ENCODE assay signal across 18 cellular contexts in genomic region chr4:845233-845835, GRCh38. TPM values are rescaled to one million over a fixed set of nuclear protein-coding genes. Genes with fewer than 3 reads are reported as not detected.
DNase-seq lines count a peak whose midpoint lies in the region; ATAC-seq, FAIRE-seq and TF ChIP-seq lines count a peak whose summit lies in the region.
"Had no signal": no experiment of that assay in that cellular context is flagged by ENCODE, and none has a peak within 500 bp of the region (broad histone marks: within the 10 kb centered on the region; RNA-seq: fewer than 3 reads in every experiment).

No MANE protein-coding gene starts in this region.

- H3K9me3 ChIP-seq in pancreas (no peaks in the 10 kb centered on the region), Karpas-422 (ENCODE audit: low read length) (no peaks in the 10 kb centered on the region)

- H3K36me3 ChIP-seq in pancreas, result peaks cover 3 to 16% (median 7%) of the 10 kb centered on the region in 3 donors
- H3K36me3 ChIP-seq in Karpas-422 (ENCODE audit: insufficient read depth, low read length), result peaks cover 31% of the 10 kb centered on the region

- H3K4me1 ChIP-seq in pancreas (no peaks in the 10 kb centered on the region), Karpas-422 (ENCODE audit: low read length) (no peaks in the 10 kb centered on the region)

- H3K9me2 ChIP-seq in Karpas-422 (replicated peaks; ENCODE audit: insufficient read depth, low read length), result no peaks in the 10 kb centered on the region

- H3K27ac ChIP-seq in pancreas (no peak overlapping the region), Karpas-422 (ENCODE audit: low read length) (no peak overlapping the region)

- TF ChIP-seq CTCF in fibroblast of pulmonary artery (IDR thresholded peaks at IDR 0.05; ENCODE audit: low read length, missing control alignments) (no peak), pancreas (IDR thresholded peaks at IDR 0.05) (no peak)

- no peak for FAIRE-seq in pancreas (lab: Jason Lieb, UNC)
- FAIRE-seq: bronchial epithelial cell had no signal

- H3K4me3 ChIP-seq in fibroblast of pulmonary artery (replicated peaks; ENCODE audit: low read depth, low read length) (no peak overlapping the region), pancreas (no peak overlapping the region), Karpas-422 (ENCODE audit: low read length) (no peak overlapping the region)

- no peak overlapping the region for H3K9ac ChIP-seq in Karpas-422 (ENCODE audit: low read length)

- H3K4me2 ChIP-seq in Karpas-422 (ENCODE audit: low read depth, low read length, poor library complexity, severe bottlenecking), result no peak overlapping the region

- no peaks in the 10 kb centered on the region for H4K20me1 ChIP-seq in Karpas-422 (ENCODE audit: insufficient read depth, low read depth, low read length)

- intact Hi-C loops in pancreas (cut with DNase I), result no loop called here

- DNase-seq in EH (ENCODE audit: low read depth) (peak; percentile 75), LHCN-M2 (ENCODE audit: low read depth) (peak; percentile 7), fibroblast of pulmonary artery (ENCODE audit: low read depth) (peak; percentile 33), pancreas (peak in 3 of 6 donors; percentile 14 to 55 (median 30)), Karpas-422 (no peak)
- no peak for DNase-seq in stimulated activated CD4-positive, alpha-beta T cell treated with anti-CD3 and anti-CD28 coated beads, Interleukin-1b, Interleukin-23, amount 100 ng/mL, for 48 hours
- DNase-seq in stimulated activated CD4-positive, alpha-beta T cell treated with anti-CD3 and anti-CD28 coated beads, Interleukin-4, amount 100 ng/mL, for 24 hours, result no peak
- DNase-seq: activated gamma-delta T cell treated with Interleukin-2 at 50 U/mL for 16 hours; effector memory CD4-positive, alpha-beta T cell; islet precursor cell; KG1; NCI-H1436; NCI-H446; T-helper 17 cell had no signal

- H3K27me3 ChIP-seq in pancreas (no peaks in the 10 kb centered on the region), Karpas-422 (ENCODE audit: low read length) (no peaks in the 10 kb centered on the region)

- 85 to 88% methylated on average over 9 of the region's 9 CpGs for WGBS in pancreas, 2 donors

- ATAC-seq in pancreas, result peak in 3 of 4 donors; percentile 21 to 46 (median 43)
- no peak for ATAC-seq in HG02798 (IDR thresholded peaks at IDR 0.05; ENCODE audit: poor library complexity, unreplicated experiment)
- ATAC-seq: activated CD4-positive, CD25-positive, alpha-beta regulatory T cell treated with anti-CD3 and anti-CD28 coated beads, Interleukin-2, amount 50 U/mL, for 24 hours; Panc1; T-helper 17 cell had no signal

- H3K79me2 ChIP-seq in Karpas-422 (ENCODE audit: low read length), result no peaks in the 10 kb centered on the region

- no peak overlapping the region for H2AFZ ChIP-seq in Karpas-422 (ENCODE audit: low read length)

RNA-seq across cellular contexts. Expression of gene CPLX1, which starts 19.4 kb away (rescaled TPM):
- not detected in 2 replicates for total RNA-seq in LHCN-M2 (2014; rRNA removed)
- polyA plus RNA-seq in LHCN-M2 (2012), result 0.07 TPM
- 1 to 10 TPM in 3 of 6 donors, under 1 TPM in 3; 0.51 to 1.8 (median 0.89) TPM for total RNA-seq in pancreas
- polyA plus RNA-seq in pancreas, result 1 to 10 TPM; 6.3 to 7.7 TPM
- total RNA-seq in Karpas-422 (2014; rRNA removed; shearing (Covaris generic); ENCODE audit: low replicate concordance), result 0.40 and 3.1 TPM in 2 replicates
- total RNA-seq: bronchial epithelial cell had no signal

Comparison
In these comparisons a context has a peak if more than half of its experiments do, and no peak if none do; other contexts are left out.
1. DNase-seq: peak in EH (single experiment), LHCN-M2 (single experiment) and fibroblast of pulmonary artery (single experiment); none in stimulated activated CD4-positive, alpha-beta T cell treated with anti-CD3 and anti-CD28 coated beads, Interleukin-1b, Interleukin-23, amount 100 ng/mL, for 48 hours (single experiment), Karpas-422 (single experiment) and stimulated activated CD4-positive, alpha-beta T cell treated with anti-CD3 and anti-CD28 coated beads, Interleukin-4, amount 100 ng/mL, for 24 hours (single experiment).